In the genomic region with DNA sequence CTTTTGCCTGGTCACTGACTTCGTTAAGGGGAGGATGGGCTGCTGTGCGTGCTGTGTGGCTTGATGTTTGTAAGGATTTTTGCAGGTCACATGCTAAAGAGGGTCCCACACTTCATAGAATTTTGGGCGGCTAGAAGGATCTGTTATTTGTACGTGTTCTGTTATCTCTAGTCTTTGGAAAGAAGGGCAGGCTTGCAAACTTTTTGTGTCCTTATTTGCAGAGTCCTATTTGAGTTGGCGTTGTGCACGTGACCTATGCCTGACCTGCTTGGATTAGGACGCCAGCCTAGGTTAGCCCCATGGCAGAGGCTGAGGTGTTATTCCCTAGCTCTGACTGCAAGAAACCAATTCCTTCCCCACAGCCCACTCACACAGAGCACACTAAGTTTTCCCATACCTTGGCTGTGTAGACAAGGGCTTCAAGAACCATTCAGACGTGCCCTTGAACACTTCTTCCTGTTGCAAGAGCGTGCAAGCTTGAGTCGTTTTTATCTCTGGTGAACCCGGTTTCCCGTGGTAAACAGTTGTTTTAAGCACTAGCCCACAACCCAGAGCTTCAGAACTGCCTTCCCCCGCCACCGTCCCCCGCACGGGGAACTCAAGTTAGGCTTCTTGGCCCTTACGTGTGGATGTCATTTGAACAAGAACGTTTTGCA, we compare ENCODE assay signal across 18 cellular contexts.
DNase-seq lines count a peak whose midpoint lies in the region; ATAC-seq, FAIRE-seq and TF ChIP-seq lines count a peak whose summit lies in the region.
"Had no signal": no experiment of that assay in that cellular context is flagged by ENCODE, and none has a peak within 500 bp of the region (broad histone marks: within the 10 kb centered on the region; RNA-seq: fewer than 3 reads in every experiment).

No MANE protein-coding gene starts in this region.

- intact Hi-C loops in activated CD8-positive, alpha-beta T cell treated with anti-CD3 and anti-CD28 coated beads for 36 hours (cut with micrococcal nuclease): loop anchor here (5.0 kb wide), 1 partner anchor 46 kb away; no protein-coding TSS in a partner anchor
- intact Hi-C loops in PC-9 (cut with micrococcal nuclease; ENCODE audit: unreplicated experiment): no loop called here

- POLR2A ChIA-PET in activated CD8-positive, alpha-beta T cell treated with anti-CD3 and anti-CD28 coated beads for 36 hours (lab: Charles Lee): interaction anchor here (1.2 kb wide), 1 partner anchor 97 kb away, joined by 3 read pairs; no protein-coding TSS in a partner anchor
- POLR2A ChIA-PET in PC-9 (lab: Charles Lee; ENCODE audit: unreplicated experiment): no interaction called here

- no peaks in the 10 kb centered on the region for H4K20me1 ChIP-seq in GM23248 (ENCODE audit: insufficient read depth)
- no peaks in the 10 kb centered on the region; the same call in 1 of the 2 replicates for H4K20me1 ChIP-seq in PC-9 (ENCODE audit: insufficient read depth)

- H3K4me1 ChIP-seq in GM23248 (ENCODE audit: insufficient read depth): no peaks in the 10 kb centered on the region
- no peaks in the 10 kb centered on the region for H3K4me1 ChIP-seq in PC-9 (replicated peaks; ENCODE audit: insufficient read depth)
- H3K4me1 ChIP-seq: Peyer's patch, sigmoid colon had no signal

- H3F3A ChIP-seq in GM23248 (ENCODE audit: insufficient read depth) (no peaks in the 10 kb centered on the region), PC-9 (ENCODE audit: insufficient read depth, low read depth) (no peaks in the 10 kb centered on the region)

- ATAC-seq in activated CD8-positive, alpha-beta T cell treated with anti-CD3 and anti-CD28 coated beads for 36 hours: peak; percentile 41
- ATAC-seq: HCT116, left colon had no signal

- no TSS peak for BruUV-seq in PC-9 (replicated peaks; lab: Mats Ljungman, UMichigan)

- FAIRE-seq in urothelium cell line (lab: Jason Lieb, UNC) (peak; percentile 87), frontal cortex (lab: Jason Lieb, UNC) (no peak)

- no peaks in the 10 kb centered on the region for H3K9me2 ChIP-seq in GM23248 (ENCODE audit: insufficient read depth)
- H3K9me2 ChIP-seq in PC-9 (ENCODE audit: insufficient read depth): no peaks in the 10 kb centered on the region

- H3K79me2 ChIP-seq in GM23248 (ENCODE audit: insufficient read depth): no peaks in the 10 kb centered on the region
- H3K79me2 ChIP-seq in PC-9 (ENCODE audit: low read depth): no peaks in the 10 kb centered on the region

- H3K27ac ChIP-seq in GM23248: no peak overlapping the region
- no peak overlapping the region for H3K27ac ChIP-seq in PC-9
- H3K27ac ChIP-seq: Peyer's patch, sigmoid colon had no signal

- no peaks in the 10 kb centered on the region for H3K27me3 ChIP-seq in GM23248 (replicated peaks; ENCODE audit: insufficient read depth)
- H3K27me3 ChIP-seq in PC-9 (ENCODE audit: insufficient read depth, low read depth): peaks cover 83% of the 10 kb centered on the region
- H3K27me3 ChIP-seq: Peyer's patch, sigmoid colon had no signal

- DNase-seq in stimulated activated CD4-positive, alpha-beta T cell treated with anti-CD3 and anti-CD28 coated beads, Interleukin-15, amount 100 ng/mL, for 24 hours: peak; percentile 28
- no peak for DNase-seq in stimulated activated CD4-positive, alpha-beta T cell treated with anti-CD3 and anti-CD28 coated beads, Interleukin-4, amount 100 ng/mL, for 24 hours
- peak; percentile 49 for DNase-seq in activated CD8-positive, alpha-beta T cell treated with anti-CD3 and anti-CD28 coated beads for 36 hours
- peak; percentile 23 for DNase-seq in activated naive CD8-positive, alpha-beta T cell treated with anti-CD3 and anti-CD28 coated beads, Interleukin-2, amount 50 U/mL, for 16 hours (ENCODE audit: low read depth, low spot score)
- DNase-seq in urothelium cell line (ENCODE audit: low spot score): no peak
- no peak for DNase-seq in frontal cortex (ENCODE audit: low spot score in 2 of 2)
- DNase-seq in GM23248: no peak
- DNase-seq in PC-9: no peak
- DNase-seq: activated B cell treated with CpG ODN at 0.5 μM for 24 hours; caudate nucleus; effector CD4-positive, alpha-beta T cell; left colon; MV-4-11; NCI-H2029; NCI-H524 treated with DMSO at 0.1 percent for 48 hours; Peyer's patch; sigmoid colon had no signal

- H3K36me3 ChIP-seq in GM23248 (ENCODE audit: low read depth): no peaks in the 10 kb centered on the region
- H3K36me3 ChIP-seq in PC-9 (ENCODE audit: low read depth): no peaks in the 10 kb centered on the region
- H3K36me3 ChIP-seq: sigmoid colon had no signal

- H3K4me3 ChIP-seq in GM23248 (no peak overlapping the region), PC-9 (no peak overlapping the region)
- H3K4me3 ChIP-seq: Peyer's patch, sigmoid colon had no signal

- no peak for TF ChIP-seq CTCF in activated CD8-positive, alpha-beta T cell treated with anti-CD3 and anti-CD28 coated beads for 36 hours (IDR thresholded peaks at IDR 0.05)
- TF ChIP-seq CTCF in PC-9 (conservative IDR thresholded peaks at IDR 0.05): no peak

- no peak overlapping the region for H2AFZ ChIP-seq in GM23248
- H2AFZ ChIP-seq in PC-9: no peak overlapping the region

- in situ Hi-C loops in GM23248 (cut with MboI): no loop called here

- H3K9me3 Mint-ChIP-seq in activated CD8-positive, alpha-beta T cell treated with anti-CD3 and anti-CD28 coated beads for 36 hours: peaks cover 18% of the 10 kb centered on the region

- H3K36me3 Mint-ChIP-seq in activated CD8-positive, alpha-beta T cell treated with anti-CD3 and anti-CD28 coated beads for 36 hours (ENCODE audit: low read depth): peaks cover 32% of the 10 kb centered on the region

- no peaks in the 10 kb centered on the region for H3K27me3 Mint-ChIP-seq in activated CD8-positive, alpha-beta T cell treated with anti-CD3 and anti-CD28 coated beads for 36 hours

- H3K27ac Mint-ChIP-seq in activated CD8-positive, alpha-beta T cell treated with anti-CD3 and anti-CD28 coated beads for 36 hours: peak overlapping the region; percentile 72
- H3K27ac Mint-ChIP-seq: activated B cell treated with CpG ODN at 0.5 μM for 24 hours had no signal

- no peak overlapping the region for H3K4me3 Mint-ChIP-seq in activated CD8-positive, alpha-beta T cell treated with anti-CD3 and anti-CD28 coated beads for 36 hours
- H3K4me3 Mint-ChIP-seq: activated B cell treated with CpG ODN at 0.5 μM for 24 hours had no signal

- H3K4me1 Mint-ChIP-seq in activated CD8-positive, alpha-beta T cell treated with anti-CD3 and anti-CD28 coated beads for 36 hours (ENCODE audit: low read depth): peaks cover 49% of the 10 kb centered on the region
- H3K4me1 Mint-ChIP-seq: activated B cell treated with CpG ODN at 0.5 μM for 24 hours had no signal

- H3K9ac ChIP-seq in GM23248: no peak overlapping the region

- no peaks in the 10 kb centered on the region for H3K9me3 ChIP-seq in GM23248 (ENCODE audit: low read depth)
- no peaks in the 10 kb centered on the region; the same call in 1 of the 2 replicates for H3K9me3 ChIP-seq in PC-9 (ENCODE audit: insufficient read depth, low read depth)
- H3K9me3 ChIP-seq: sigmoid colon had no signal

- CTCF ChIA-PET in activated CD8-positive, alpha-beta T cell treated with anti-CD3 and anti-CD28 coated beads for 36 hours (lab: Charles Lee): no interaction called here
- CTCF ChIA-PET in PC-9 (lab: Charles Lee): no interaction called here

- WGBS in GM23248 (ENCODE audit: low coverage in 1 of 2, low lambda C conversion rate in 2 of 2, missing lambda C conversion rate in 2 of 2), 2 experiments: 60 to 63% methylated on average over 18 of the region's 18 CpGs

- H3K4me2 ChIP-seq in GM23248 (ENCODE audit: unreplicated experiment): no peak overlapping the region
- no peak overlapping the region for H3K4me2 ChIP-seq in PC-9

Comparison
In these comparisons a context has a peak if more than half of its experiments do, and no peak if none do; other contexts are left out.
1. DNase-seq: peak in stimulated activated CD4-positive, alpha-beta T cell treated with anti-CD3 and anti-CD28 coated beads, Interleukin-15, amount 100 ng/mL, for 24 hours (single experiment), activated CD8-positive, alpha-beta T cell treated with anti-CD3 and anti-CD28 coated beads for 36 hours (single experiment) and activated naive CD8-positive, alpha-beta T cell treated with anti-CD3 and anti-CD28 coated beads, Interleukin-2, amount 50 U/mL, for 16 hours (single experiment); none in stimulated activated CD4-positive, alpha-beta T cell treated with anti-CD3 and anti-CD28 coated beads, Interleukin-4, amount 100 ng/mL, for 24 hours (single experiment), urothelium cell line (single experiment), frontal cortex (0 of 2), GM23248 (single experiment) and PC-9 (0 of 2).